In genomic region chr1:16236091-16236494, GRCh38 we compare ENCODE assay signal across 8 cellular contexts. TPM values are rescaled to one million over a fixed set of nuclear protein-coding genes. Genes with fewer than 3 reads are reported as not detected.
A peak's percentile ranks its signal among the peaks of the same experiment; 100 is the strongest.
DNase-seq lines count a peak whose midpoint lies in the region; ATAC-seq and TF ChIP-seq lines count a peak whose summit lies in the region.

No MANE protein-coding gene starts in this region.

- peak; percentile 33 for ATAC-seq in GM19467 (IDR thresholded peaks at IDR 0.05; ENCODE audit: unreplicated experiment)

- no TSS peak for BruUV-seq in OCI-LY7 (replicated peaks; lab: Mats Ljungman, UMichigan)

- H3K4me1 ChIP-seq in OCI-LY7 (ENCODE audit: insufficient read depth, low read length, poor library complexity, severe bottlenecking): peaks cover 16% of the 10 kb centered on the region
- peaks cover 6% of the 10 kb centered on the region for H3K4me1 ChIP-seq in iPS-15b (ENCODE audit: control insufficient read depth, insufficient read depth, low read length)

- H3K4me2 ChIP-seq in OCI-LY7 (ENCODE audit: low read length): peak overlapping the region; percentile 94

- H3K9me3 ChIP-seq in OCI-LY7 (ENCODE audit: low read length): no peaks in the 10 kb centered on the region
- H3K9me3 ChIP-seq in iPS-15b (ENCODE audit: control insufficient read depth, insufficient read depth, low read length): no peaks in the 10 kb centered on the region

- H3K9me2 ChIP-seq in OCI-LY7 (ENCODE audit: insufficient read depth, low read length): no peaks in the 10 kb centered on the region

- POLR2A ChIA-PET in OCI-LY7 (lab: Charles Lee): no interaction called here

- peak overlapping the region; percentile 97 for H2AFZ ChIP-seq in OCI-LY7 (ENCODE audit: low read length)

- no peak overlapping the region for H3K9ac ChIP-seq in iPS-15b (ENCODE audit: low read depth, low read length)

- intact Hi-C loops in OCI-LY7 (cut with micrococcal nuclease; ENCODE audit: unreplicated experiment): loop anchor here (2.0 to 5.0 kb wide), 3 partner anchors 29 to 131 kb away; partner anchors contain the start of genes FBXO42 and SZRD1

- CTCF ChIA-PET in OCI-LY7 (lab: Charles Lee; ENCODE audit: unreplicated experiment): no interaction called here

- peak overlapping the region; percentile 68 for H3K4me3 ChIP-seq in HL-60 (replicated peaks; ENCODE audit: insufficient read depth, low read length)
- peak overlapping the region; percentile 80 for H3K4me3 ChIP-seq in OCI-LY7 (ENCODE audit: low read depth, low read length, poor library complexity, severe bottlenecking)
- peak overlapping the region; percentile 89 for H3K4me3 ChIP-seq in iPS-15b (ENCODE audit: low read depth, low read length)

- H3K79me2 ChIP-seq in OCI-LY7 (ENCODE audit: insufficient read depth, low read depth, low read length): no peaks in the 10 kb centered on the region

- peak; percentile 60 for DNase-seq in D341Med (ENCODE audit: low spot score)
- DNase-seq in HL-60 (ENCODE audit: low read depth in 1 of 2, low spot score in 1 of 2): peak in 1 of 2 experiments; percentile 67
- peak; percentile 69 for DNase-seq in OCI-LY7 (ENCODE audit: low spot score)
- DNase-seq in activated naive CD4-positive, alpha-beta T cell treated with anti-CD3 and anti-CD28 coated beads, Interleukin-2, amount 50 U/mL, for 16 hours: peak; percentile 62
- peak; percentile 56 for DNase-seq in stimulated activated CD4-positive, alpha-beta T cell treated with anti-CD3 and anti-CD28 coated beads, Interleukin-15, amount 100 ng/mL, for 24 hours
- DNase-seq in globus pallidus (ENCODE audit: low spot score): no peak

- H3K27me3 ChIP-seq in HL-60 (ENCODE audit: insufficient read depth, poor library complexity, severe bottlenecking): no peaks in the 10 kb centered on the region
- H3K27me3 ChIP-seq in iPS-15b (ENCODE audit: control insufficient read depth, insufficient read depth, low read length): peaks cover 4% of the 10 kb centered on the region

- H3K36me3 ChIP-seq in OCI-LY7 (ENCODE audit: insufficient read depth, low read length): no peaks in the 10 kb centered on the region
- H3K36me3 ChIP-seq in iPS-15b (ENCODE audit: control insufficient read depth, insufficient read depth, low read length): no peaks in the 10 kb centered on the region

- TF ChIP-seq CTCF in HL-60 (IDR thresholded peaks at IDR 0.05; ENCODE audit: insufficient read depth, low read length) (peak; percentile 24), OCI-LY7 (conservative IDR thresholded peaks at IDR 0.05; ENCODE audit: low read length) (peak; percentile 67)

- H3K27ac ChIP-seq in HL-60 (replicated peaks) (no peak overlapping the region; the same call in 1 of the 2 replicates), OCI-LY7 (ENCODE audit: low read depth, low read length, poor library complexity, severe bottlenecking) (peak overlapping the region; percentile 60)

- H4K20me1 ChIP-seq in OCI-LY7 (ENCODE audit: insufficient read depth, low read length): no peaks in the 10 kb centered on the region

RNA-seq across cellular contexts. Expression of gene CPLANE2, which starts 0.9 kb away (rescaled TPM):
- total RNA-seq in OCI-LY7 (2014; rRNA removed; shearing (Covaris generic)): 7.9 and 11.6 TPM in 2 replicates
- 15.4 and 15.6 TPM in 2 replicates for total RNA-seq in OCI-LY7 (2022)

RNA-seq across cellular contexts. Expression of gene ARHGEF19, which starts 23.6 kb away (rescaled TPM):
- total RNA-seq in OCI-LY7 (2014; rRNA removed; shearing (Covaris generic)): 2.7 and 5.9 TPM in 2 replicates
- total RNA-seq in OCI-LY7 (2022): 3.9 and 6.2 TPM in 2 replicates
